Comparison of ENCODE assay signal across 13 cellular contexts in genomic region chr9:17402309-17402708, GRCh38.
A peak's percentile ranks its signal among the peaks of the same experiment; 100 is the strongest.
DNase-seq lines count a peak whose midpoint lies in the region; ATAC-seq and TF ChIP-seq lines count a peak whose summit lies in the region.
"Had no signal": no experiment of that assay in that cellular context is flagged by ENCODE, and none has a peak within 500 bp of the region (broad histone marks: within the 10 kb centered on the region; RNA-seq: fewer than 3 reads in every experiment).

No MANE protein-coding gene starts in this region.

- H3K4me1 ChIP-seq in HEK293 (ENCODE audit: control insufficient read depth, insufficient read depth, low read length) = no peaks in the 10 kb centered on the region
- no peaks in the 10 kb centered on the region for H3K4me1 ChIP-seq in uterus
- H3K4me1 ChIP-seq: suprapubic skin had no signal

- no peak overlapping the region for H3K27ac Mint-ChIP-seq in stimulated activated naive CD8-positive, alpha-beta T cell treated with anti-CD3 and anti-CD28 coated beads, Interleukin-15, amount 100 ng/mL, for 72 hours
- H3K27ac Mint-ChIP-seq in activated T-helper 1 cell treated with anti-CD3 and anti-CD28 coated beads, Interleukin-12 subunit alpha, Interleukin-12 subunit beta, Interleukin-2, Interleukin-4 antibody, amounts not matched to agents 30 ng/mL and 10 ng/mL and 1 ng/mL, durations not matched to agents 14 hours and 24 hours and 36 hours = no peak overlapping the region

- intact Hi-C loops in activated T-helper 1 cell treated with anti-CD3 and anti-CD28 coated beads, Interleukin-12 subunit alpha, Interleukin-12 subunit beta, Interleukin-2, Interleukin-4 antibody, amounts not matched to agents 30 ng/mL and 10 ng/mL and 1 ng/mL, durations not matched to agents 14 hours and 24 hours and 36 hours (cut with micrococcal nuclease) = loop anchor here (2.0 kb wide), 1 partner anchor 286 kb away; no protein-coding TSS in a partner anchor
- intact Hi-C loops in uterus (cut with DNase I; ENCODE audit: low total_unique reads) = no loop called here

- H3K36me3 Mint-ChIP-seq in activated T-helper 1 cell treated with anti-CD3 and anti-CD28 coated beads, Interleukin-12 subunit alpha, Interleukin-12 subunit beta, Interleukin-2, Interleukin-4 antibody, amounts not matched to agents 30 ng/mL and 10 ng/mL and 1 ng/mL, durations not matched to agents 14 hours and 24 hours and 36 hours (ENCODE audit: low read depth) = no peaks in the 10 kb centered on the region

- peaks cover 0 to 8% of the 10 kb centered on the region in 2 donors for H3K9me3 Mint-ChIP-seq in stimulated activated naive CD8-positive, alpha-beta T cell treated with anti-CD3 and anti-CD28 coated beads, Interleukin-15, amount 100 ng/mL, for 72 hours
- peaks cover 14% of the 10 kb centered on the region for H3K9me3 Mint-ChIP-seq in activated T-helper 1 cell treated with anti-CD3 and anti-CD28 coated beads, Interleukin-12 subunit alpha, Interleukin-12 subunit beta, Interleukin-2, Interleukin-4 antibody, amounts not matched to agents 30 ng/mL and 10 ng/mL and 1 ng/mL, durations not matched to agents 14 hours and 24 hours and 36 hours

- no peaks in the 10 kb centered on the region for H3K4me1 Mint-ChIP-seq in stimulated activated naive CD8-positive, alpha-beta T cell treated with anti-CD3 and anti-CD28 coated beads, Interleukin-15, amount 100 ng/mL, for 72 hours
- H3K4me1 Mint-ChIP-seq in activated T-helper 1 cell treated with anti-CD3 and anti-CD28 coated beads, Interleukin-12 subunit alpha, Interleukin-12 subunit beta, Interleukin-2, Interleukin-4 antibody, amounts not matched to agents 30 ng/mL and 10 ng/mL and 1 ng/mL, durations not matched to agents 14 hours and 24 hours and 36 hours (ENCODE audit: low read depth) = no peaks in the 10 kb centered on the region
- H3K4me1 Mint-ChIP-seq: CD14-positive monocyte had no signal

- peak; percentile 40 for DNase-seq in ACHN
- peak; percentile 4 for DNase-seq in RPMI8226
- DNase-seq in fibroblast of the aortic adventitia (ENCODE audit: low read depth) = peak; percentile 30
- DNase-seq in cerebellum (ENCODE audit: low spot score) = no peak
- DNase-seq in stimulated activated naive CD8-positive, alpha-beta T cell treated with anti-CD3 and anti-CD28 coated beads, Interleukin-15, amount 100 ng/mL, for 72 hours = no peak
- no peak for DNase-seq in activated T-helper 1 cell treated with anti-CD3 and anti-CD28 coated beads, Interleukin-12 subunit alpha, Interleukin-12 subunit beta, Interleukin-2, Interleukin-4 antibody, amounts not matched to agents 30 ng/mL and 10 ng/mL and 1 ng/mL, durations not matched to agents 14 hours and 24 hours and 36 hours (ENCODE audit: low spot score)
- no peak for DNase-seq in uterus
- DNase-seq: amniotic stem cell, NCI-H2171 treated with DMSO at 0.1 percent for 48 hours, small intestine had no signal

- H3K27me3 Mint-ChIP-seq in stimulated activated naive CD8-positive, alpha-beta T cell treated with anti-CD3 and anti-CD28 coated beads, Interleukin-15, amount 100 ng/mL, for 72 hours = no peaks in the 10 kb centered on the region
- H3K27me3 Mint-ChIP-seq in activated T-helper 1 cell treated with anti-CD3 and anti-CD28 coated beads, Interleukin-12 subunit alpha, Interleukin-12 subunit beta, Interleukin-2, Interleukin-4 antibody, amounts not matched to agents 30 ng/mL and 10 ng/mL and 1 ng/mL, durations not matched to agents 14 hours and 24 hours and 36 hours (ENCODE audit: insufficient read depth) = no peaks in the 10 kb centered on the region

- no peak for TF ChIP-seq POLR2A in uterus (IDR thresholded peaks at IDR 0.05)

- ATAC-seq in stimulated activated naive CD8-positive, alpha-beta T cell treated with anti-CD3 and anti-CD28 coated beads, Interleukin-15, amount 100 ng/mL, for 72 hours = no peak

- H3K4me3 ChIP-seq in HEK293 (ENCODE audit: low read depth, low read length) (no peak overlapping the region), fibroblast of the aortic adventitia (ENCODE audit: low read depth, low read length) (no peak overlapping the region), uterus (no peak overlapping the region)
- H3K4me3 ChIP-seq: suprapubic skin had no signal

- TF ChIP-seq CTCF in HEK293 (tag by site-specific recombination; IDR thresholded peaks at IDR 0.05) (no peak), fibroblast of the aortic adventitia (IDR thresholded peaks at IDR 0.05; ENCODE audit: insufficient read depth, low read length) (no peak), uterus (IDR thresholded peaks at IDR 0.05) (no peak)

- H3K27ac ChIP-seq in HEK293 (ENCODE audit: extremely low read depth, low read depth, low read length) (no peak overlapping the region), uterus (no peak overlapping the region)
- H3K27ac ChIP-seq: suprapubic skin had no signal

- H3K27me3 ChIP-seq in uterus = no peaks in the 10 kb centered on the region
- H3K27me3 ChIP-seq: suprapubic skin had no signal

- H3K9me3 ChIP-seq in HEK293 (ENCODE audit: control insufficient read depth, insufficient read depth, low read depth, low read length) = no peaks in the 10 kb centered on the region
- H3K9me3 ChIP-seq in uterus = no peaks in the 10 kb centered on the region
- H3K9me3 ChIP-seq: suprapubic skin had no signal

- POLR2A ChIA-PET in HEK293 (lab: Yijun Ruan, JAX) = no interaction called here

- H3K4me3 Mint-ChIP-seq in stimulated activated naive CD8-positive, alpha-beta T cell treated with anti-CD3 and anti-CD28 coated beads, Interleukin-15, amount 100 ng/mL, for 72 hours = no peak overlapping the region
- H3K4me3 Mint-ChIP-seq in activated T-helper 1 cell treated with anti-CD3 and anti-CD28 coated beads, Interleukin-12 subunit alpha, Interleukin-12 subunit beta, Interleukin-2, Interleukin-4 antibody, amounts not matched to agents 30 ng/mL and 10 ng/mL and 1 ng/mL, durations not matched to agents 14 hours and 24 hours and 36 hours = no peak overlapping the region
- H3K4me3 Mint-ChIP-seq: CD14-positive monocyte had no signal

- CTCF ChIA-PET in HEK293 (lab: Yijun Ruan, JAX) = interaction anchor here (0.6 to 1.6 kb wide), 19 partner anchors 12 to 724 kb away, joined by 3 to 18 read pairs (median 3); no protein-coding TSS in a partner anchor

- in situ Hi-C loops in ACHN (cut with HindIII; ENCODE audit: low pct_ligation_motif_present, low pct_unique_long_range_greater_than_20kb, low sequenced_read_pairs) = no loop called here

- no peaks in the 10 kb centered on the region; a peak in 1 of 3 replicates for H3K36me3 ChIP-seq in HEK293 (ENCODE audit: control insufficient read depth in 2 of 2, insufficient read depth in 1 of 2, low read length in 2 of 2)
- H3K36me3 ChIP-seq in uterus = no peaks in the 10 kb centered on the region
- H3K36me3 ChIP-seq: suprapubic skin had no signal

TF ChIP-seq in HEK293, 187 proteins besides CTCF, POLR2A, EP300 and RAD21:
- TF ChIP-seq ZNF660 (tag by site-specific recombination; IDR thresholded peaks at IDR 0.05) (no peak), ZNF654 (tag by site-specific recombination; IDR thresholded peaks at IDR 0.05; ENCODE audit: low read depth) (peak; percentile 16; the same call in 1 of the 2 replicates)

Comparison
In these comparisons a context has a peak if more than half of its experiments do, and no peak if none do; other contexts are left out.
1. DNase-seq: peak in ACHN (single experiment), RPMI8226 (single experiment) and fibroblast of the aortic adventitia (single experiment); none in cerebellum (single experiment), stimulated activated naive CD8-positive, alpha-beta T cell treated with anti-CD3 and anti-CD28 coated beads, Interleukin-15, amount 100 ng/mL, for 72 hours (0 of 2), activated T-helper 1 cell treated with anti-CD3 and anti-CD28 coated beads, Interleukin-12 subunit alpha, Interleukin-12 subunit beta, Interleukin-2, Interleukin-4 antibody, amounts not matched to agents 30 ng/mL and 10 ng/mL and 1 ng/mL, durations not matched to agents 14 hours and 24 hours and 36 hours (single experiment) and uterus (0 of 2).